Comparison of ENCODE assay signal across 9 cellular contexts in the genomic region with DNA sequence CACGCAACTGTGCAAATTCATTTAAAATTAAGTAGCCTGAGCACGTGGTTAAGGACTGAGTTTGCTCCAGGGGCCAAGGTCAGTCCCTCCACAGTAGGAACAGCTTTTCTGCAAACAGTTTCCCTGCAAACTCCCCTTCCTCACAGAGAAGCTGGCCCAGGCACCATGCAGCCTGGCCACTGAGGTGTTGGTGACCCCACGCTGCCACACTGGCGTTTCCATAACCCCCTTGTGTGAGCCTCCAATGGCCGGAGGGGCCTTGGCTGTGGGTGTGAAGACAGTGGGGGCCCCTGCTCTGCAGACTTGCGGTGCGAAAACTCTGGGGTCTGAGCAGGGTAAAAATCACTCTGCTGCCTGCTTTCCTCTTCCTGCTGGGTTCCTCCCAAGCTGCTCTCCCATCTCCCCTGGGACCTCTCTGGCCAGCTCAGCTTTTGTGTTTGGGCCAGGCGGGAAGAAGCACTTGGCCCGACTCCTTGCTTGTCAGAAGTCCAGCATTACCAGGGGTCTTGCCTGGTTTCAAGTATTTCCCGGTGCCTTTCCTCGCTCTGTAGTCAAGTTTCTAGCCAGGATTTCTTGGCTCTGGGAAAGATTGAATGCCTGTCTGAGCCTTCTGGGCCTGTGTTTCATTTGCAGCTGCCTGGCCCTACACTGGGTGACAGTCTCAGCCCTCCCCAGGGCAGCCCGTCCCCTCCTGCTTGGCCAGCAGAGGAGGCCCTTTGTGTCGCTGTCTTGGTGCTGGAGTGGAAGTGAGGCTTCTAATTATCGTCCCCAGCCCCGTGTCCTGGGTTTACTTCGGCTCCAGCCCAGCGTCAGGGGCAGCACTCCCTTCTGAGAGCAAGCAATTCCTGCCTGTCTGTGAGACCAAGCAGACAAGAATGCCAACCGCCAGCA.
A peak's percentile ranks its signal among the peaks of the same experiment; 100 is the strongest.
DNase-seq lines count a peak whose midpoint lies in the region; ATAC-seq and TF ChIP-seq lines count a peak whose summit lies in the region.
"Had no signal": no experiment of that assay in that cellular context is flagged by ENCODE, and none has a peak within 500 bp of the region (broad histone marks: within the 10 kb centered on the region; RNA-seq: fewer than 3 reads in every experiment).

No MANE protein-coding gene starts in this region.

- H3K36me3 ChIP-seq in Karpas-422 (ENCODE audit: insufficient read depth, low read length) (no peaks in the 10 kb centered on the region; the same call in 1 of the 2 replicates), left lung (no peaks in the 10 kb centered on the region), stomach smooth muscle (ENCODE audit: control insufficient read depth in 2 of 2, insufficient read depth in 2 of 2, low read length in 2 of 2) (no peaks in the 10 kb centered on the region), Caco-2 (ENCODE audit: control insufficient read depth, insufficient read depth, low read length) (no peaks in the 10 kb centered on the region)

- peaks cover 66% of the 10 kb centered on the region for H3K4me1 ChIP-seq in Karpas-422 (ENCODE audit: low read length)
- H3K4me1 ChIP-seq in left lung = peaks cover 22 to 86% of the 10 kb centered on the region in 2 donors
- peaks cover 36% of the 10 kb centered on the region for H3K4me1 ChIP-seq in stomach smooth muscle (ENCODE audit: control insufficient read depth, insufficient read depth, low read length)
- H3K4me1 ChIP-seq in Caco-2 = 0 out of 2 replicates have a peak, but pooled peaks cover 5% of the 10 kb centered on the region

- no peaks in the 10 kb centered on the region for H3K27me3 Mint-ChIP-seq in brain
- no peaks in the 10 kb centered on the region for H3K27me3 Mint-ChIP-seq in Caco-2 (ENCODE audit: insufficient read depth, unreplicated experiment)
- peaks cover 3% of the 10 kb centered on the region for H3K27me3 Mint-ChIP-seq in endothelial cell (ENCODE audit: unreplicated experiment)

- H3K9ac ChIP-seq in Karpas-422 (ENCODE audit: low read length) (peak overlapping the region; percentile 93), stomach smooth muscle (ENCODE audit: low read length in 2 of 2) (peak overlapping the region; percentile 49 to 55)

- CTCF ChIA-PET in Caco-2 (lab: Charles Lee) = interaction anchor here (0.5 to 1.7 kb wide), 2 partner anchors 107 to 108 kb away, joined by 3 to 9 read pairs; no protein-coding TSS in a partner anchor

- intact Hi-C loops in left lung (cut with DNase I) (no loop called here), Caco-2 (cut with micrococcal nuclease; ENCODE audit: unreplicated experiment) (no loop called here)

- H3K36me3 Mint-ChIP-seq in brain = no peaks in the 10 kb centered on the region
- no peaks in the 10 kb centered on the region for H3K36me3 Mint-ChIP-seq in Caco-2 (ENCODE audit: insufficient read depth, unreplicated experiment)
- peaks cover 4% of the 10 kb centered on the region for H3K36me3 Mint-ChIP-seq in endothelial cell (ENCODE audit: low read depth, unreplicated experiment)

- H4K20me1 ChIP-seq in Karpas-422 (ENCODE audit: insufficient read depth, low read depth, low read length) = no peaks in the 10 kb centered on the region

- peak overlapping the region; percentile 14 to 80 (median 65) for H3K4me3 Mint-ChIP-seq in brain
- no peak overlapping the region for H3K4me3 Mint-ChIP-seq in Caco-2 (ENCODE audit: unreplicated experiment)
- no peak overlapping the region for H3K4me3 Mint-ChIP-seq in endothelial cell (ENCODE audit: unreplicated experiment)

- peak overlapping the region; percentile 63 for H2AFZ ChIP-seq in Karpas-422 (ENCODE audit: low read length)

- POLR2A ChIA-PET in Caco-2 (lab: Charles Lee) = no interaction called here

- DNase-seq in Karpas-422 (no peak), left lung (peak in 1 of 2 donors; percentile 69), GM10266 (ENCODE audit: extremely low spot score) (no peak), Caco-2 (no peak), endothelial cell (ENCODE audit: low spot score) (no peak), NK-92 (lab: John Stamatoyannopoulos, UW; ENCODE audit: unreplicated experiment) (no peak)
- DNase-seq: activated T-cell treated with anti-CD3 and anti-CD28 coated beads for 4 hours had no signal

- peaks cover 3% of the 10 kb centered on the region; the same call in 1 of the 2 replicates for H3K79me2 ChIP-seq in Karpas-422 (ENCODE audit: low read length)

- peak overlapping the region; percentile 90 to 98 (median 94) for H3K27ac Mint-ChIP-seq in brain
- H3K27ac Mint-ChIP-seq in Caco-2 (ENCODE audit: unreplicated experiment) = no peak overlapping the region
- no peak overlapping the region for H3K27ac Mint-ChIP-seq in endothelial cell (ENCODE audit: unreplicated experiment)

- peaks cover 0 to 3% (median 0%) of the 10 kb centered on the region in 5 experiments for H3K9me3 Mint-ChIP-seq in brain
- H3K9me3 Mint-ChIP-seq in Caco-2 (ENCODE audit: unreplicated experiment) = no peaks in the 10 kb centered on the region
- H3K9me3 Mint-ChIP-seq in endothelial cell (ENCODE audit: unreplicated experiment) = no peaks in the 10 kb centered on the region

- peaks cover 38% of the 10 kb centered on the region for H3K4me1 Mint-ChIP-seq in brain
- H3K4me1 Mint-ChIP-seq in Caco-2 (ENCODE audit: low read depth, unreplicated experiment) = peaks cover 6% of the 10 kb centered on the region
- peaks cover 16% of the 10 kb centered on the region for H3K4me1 Mint-ChIP-seq in endothelial cell (ENCODE audit: unreplicated experiment)

- H3K4me3 ChIP-seq in Karpas-422 (ENCODE audit: low read length) (no peak overlapping the region), left lung (no peak overlapping the region), stomach smooth muscle (ENCODE audit: low read length in 2 of 2) (peak overlapping the region in 1 of 2 donors; percentile 40), Caco-2 (ENCODE audit: low read depth, low read length) (no peak overlapping the region)

- BruUV-seq in Caco-2 (replicated peaks; lab: Mats Ljungman, UMichigan) = no TSS peak

- H3K27me3 ChIP-seq in Karpas-422 (ENCODE audit: low read length) = no peaks in the 10 kb centered on the region
- no peaks in the 10 kb centered on the region for H3K27me3 ChIP-seq in left lung
- no peaks in the 10 kb centered on the region for H3K27me3 ChIP-seq in stomach smooth muscle (ENCODE audit: control insufficient read depth in 1 of 2, insufficient read depth in 2 of 2, low read length in 2 of 2)
- no peaks in the 10 kb centered on the region for H3K27me3 ChIP-seq in Caco-2 (replicated peaks; ENCODE audit: control insufficient read depth, insufficient read depth, low read length)

- no peaks in the 10 kb centered on the region for H3K9me2 ChIP-seq in Karpas-422 (replicated peaks; ENCODE audit: insufficient read depth, low read length)

- H3K27ac ChIP-seq in Karpas-422 (ENCODE audit: low read length) (peak overlapping the region; percentile 96), left lung (peak overlapping the region; percentile 97 to 100), stomach smooth muscle (ENCODE audit: low read length) (peak overlapping the region; percentile 88)

- ATAC-seq in left lung = no peak

- H3K4me2 ChIP-seq in Karpas-422 (ENCODE audit: low read depth, low read length, poor library complexity, severe bottlenecking) = peak overlapping the region; percentile 90

- TF ChIP-seq CTCF in brain (conservative IDR thresholded peaks at IDR 0.05) = no peak
- no peak for TF ChIP-seq CTCF in left lung (IDR thresholded peaks at IDR 0.05)
- TF ChIP-seq CTCF in GM10266 (IDR thresholded peaks at IDR 0.05; ENCODE audit: control insufficient read depth, insufficient read depth, low read depth, missing control alignments) = no peak
- TF ChIP-seq CTCF in Caco-2 (IDR thresholded peaks at IDR 0.05; ENCODE audit: insufficient read depth in 1 of 2, low read depth in 1 of 2, low read length in 1 of 2, severe bottlenecking in 1 of 2, unreplicated experiment in 1 of 2) = no peak
- no peak for TF ChIP-seq CTCF in endothelial cell (IDR thresholded peaks at IDR 0.05; ENCODE audit: unreplicated experiment)

- H3K9me3 ChIP-seq in Karpas-422 (ENCODE audit: low read length) = peaks cover 2% of the 10 kb centered on the region; the same call in 1 of the 2 replicates
- peaks cover 0 to 3% of the 10 kb centered on the region in 2 donors for H3K9me3 ChIP-seq in left lung
- peaks cover 0 to 5% of the 10 kb centered on the region in 2 donors for H3K9me3 ChIP-seq in stomach smooth muscle (ENCODE audit: control insufficient read depth in 2 of 2, low read length in 2 of 2)
- no peaks in the 10 kb centered on the region for H3K9me3 ChIP-seq in Caco-2

Comparison
In these comparisons a context has a peak if more than half of its experiments do, and no peak if none do; other contexts are left out.
1. H3K27ac Mint-ChIP-seq: peak in brain (5 of 5); none in Caco-2 (single experiment) and endothelial cell (single experiment).
2. H3K4me3 Mint-ChIP-seq: peak in brain (5 of 5); none in Caco-2 (single experiment) and endothelial cell (single experiment).
3. Peak in every context shown above with its lines, with median percentiles within 50 percentile points of each other: H3K27ac ChIP-seq.